In the genomic region with DNA sequence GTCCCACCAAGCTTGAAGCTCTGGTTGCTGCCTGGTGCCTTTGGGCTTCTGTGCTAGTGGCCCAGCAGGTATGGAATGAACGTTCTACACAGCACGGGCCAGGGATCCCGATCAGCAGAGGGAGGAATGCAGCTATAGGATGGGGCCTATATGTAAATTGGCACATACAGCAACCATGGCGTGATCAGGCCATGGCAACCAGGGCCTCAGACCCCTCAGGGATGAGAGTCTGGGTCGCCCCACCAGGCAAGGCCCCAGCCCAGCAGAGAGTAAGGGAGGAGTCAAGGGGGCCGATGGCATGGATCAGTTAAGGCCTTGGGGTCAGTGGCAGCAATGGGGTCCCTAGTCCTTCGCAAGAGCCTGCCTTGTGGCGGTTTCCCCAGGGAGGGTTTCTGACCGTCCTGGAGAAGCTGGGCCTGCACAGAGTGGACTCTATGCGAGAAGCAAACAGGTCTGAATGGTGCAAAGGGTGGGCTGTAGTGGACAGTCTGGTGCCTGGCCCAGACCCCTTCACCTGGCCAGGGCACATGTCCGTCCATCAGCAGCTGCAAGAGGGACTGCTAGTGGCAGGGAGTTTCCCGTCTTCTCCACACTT, we compare ENCODE assay signal across 25 cellular contexts.
"Had no signal": no experiment of that assay in that cellular context is flagged by ENCODE, and none has a peak within 500 bp of the region (broad histone marks: within the 10 kb centered on the region; RNA-seq: fewer than 3 reads in every experiment).

No MANE protein-coding gene starts in this region.

- H3K4me1 ChIP-seq: adrenal gland, breast epithelium had no signal

- FAIRE-seq: K562 had no signal

- H3K4me1 Mint-ChIP-seq: activated naive CD8-positive, alpha-beta T cell treated with anti-CD3 and anti-CD28 coated beads, Interleukin-2, amount 10 ng/mL, durations not matched to agents 7 days and 5 days; activated T-helper 17 cell treated with anti-CD3 and anti-CD28 coated beads, Interleukin-2, amount 50 U/mL, for 72 hours had no signal

- H3K27me3 Mint-ChIP-seq: activated CD4-positive, alpha-beta memory T cell treated with anti-CD3 and anti-CD28 coated beads for 36 hours; activated T-helper 17 cell treated with anti-CD3 and anti-CD28 coated beads, Interleukin-2, amount 50 U/mL, for 72 hours had no signal

- H3K27me3 ChIP-seq: adrenal gland, breast epithelium had no signal

- DNase-seq: activated CD4-positive, alpha-beta memory T cell treated with anti-CD3 and anti-CD28 coated beads for 36 hours; activated CD4-positive, alpha-beta T cell treated with anti-CD3 and anti-CD28 coated beads for 48 hours; activated CD4-positive, CD25-positive, alpha-beta regulatory T cell treated with anti-CD3 and anti-CD28 coated beads, Interleukin-2, amount 50 U/mL, for 72 hours; activated naive CD4-positive, alpha-beta T cell treated with anti-CD3 and anti-CD28 coated beads, Interleukin-2, amount 50 U/mL, for 16 hours; activated T-cell treated with anti-CD3 and anti-CD28 coated beads for 4 hours; activated T-cell treated with anti-CD3 and anti-CD28 coated beads, Interleukin-2, amount 50 U/mL, for 48 hours; adrenal gland; Karpas-422; MM.1S; NCI-H1105; NCI-H1436; NCI-H1694 treated with DMSO at 0.1 percent for 48 hours; NCI-H2029 treated with DMSO at 0.1 percent for 48 hours; NCI-H345; NCI-H510A; NCI-H526 treated with DMSO at 0.1 percent for 48 hours; NCI-H82; SIG-M5; T-helper 17 cell; T-helper 9 cell had no signal

- H3K9me3 ChIP-seq: adrenal gland had no signal

- H3K4me3 Mint-ChIP-seq: activated CD4-positive, alpha-beta memory T cell treated with anti-CD3 and anti-CD28 coated beads for 36 hours; activated naive CD8-positive, alpha-beta T cell treated with anti-CD3 and anti-CD28 coated beads, Interleukin-2, amount 10 ng/mL, durations not matched to agents 7 days and 5 days; activated T-helper 17 cell treated with anti-CD3 and anti-CD28 coated beads, Interleukin-2, amount 50 U/mL, for 72 hours; T-helper 17 cell; WTC11 had no signal

- H3K4me3 ChIP-seq: adrenal gland, breast epithelium, K562 had no signal

- ATAC-seq: activated T-helper 17 cell treated with anti-CD3 and anti-CD28 coated beads, Interleukin-2, amount 50 U/mL, for 72 hours; K562; T-helper 17 cell had no signal

- H3K9me3 Mint-ChIP-seq: activated CD4-positive, alpha-beta memory T cell treated with anti-CD3 and anti-CD28 coated beads for 36 hours; activated naive CD8-positive, alpha-beta T cell treated with anti-CD3 and anti-CD28 coated beads, Interleukin-2, amount 10 ng/mL, durations not matched to agents 7 days and 5 days; activated T-helper 17 cell treated with anti-CD3 and anti-CD28 coated beads, Interleukin-2, amount 50 U/mL, for 72 hours; WTC11 had no signal

- H3K27ac Mint-ChIP-seq: activated CD4-positive, alpha-beta memory T cell treated with anti-CD3 and anti-CD28 coated beads for 36 hours; activated naive CD8-positive, alpha-beta T cell treated with anti-CD3 and anti-CD28 coated beads, Interleukin-2, amount 10 ng/mL, durations not matched to agents 7 days and 5 days; activated T-helper 17 cell treated with anti-CD3 and anti-CD28 coated beads, Interleukin-2, amount 50 U/mL, for 72 hours; T-helper 17 cell; WTC11 had no signal

- H3K36me3 ChIP-seq: adrenal gland, breast epithelium had no signal

- H3K27ac ChIP-seq: adrenal gland, breast epithelium had no signal
